In genomic region chr9:76717611-76718010, GRCh38 we compare ENCODE assay signal across 14 cellular contexts. TPM values are rescaled to one million over a fixed set of nuclear protein-coding genes. Genes with fewer than 3 reads are reported as not detected.
A peak's percentile ranks its signal among the peaks of the same experiment; 100 is the strongest.
DNase-seq lines count a peak whose midpoint lies in the region; ATAC-seq lines count a peak whose summit lies in the region.
"Had no signal": no experiment of that assay in that cellular context is flagged by ENCODE, and none has a peak within 500 bp of the region (broad histone marks: within the 10 kb centered on the region; RNA-seq: fewer than 3 reads in every experiment).

No MANE protein-coding gene starts in this region.

- DNase-seq in ELR (ENCODE audit: low read depth) (peak; percentile 28), NCI-H748 treated with DMSO at 0.1 percent for 48 hours (lab: John Stamatoyannopoulos, UW) (peak; percentile 61), globus pallidus (ENCODE audit: low spot score) (peak; percentile 40), stromal cell of bone marrow (ENCODE audit: low read depth) (peak; percentile 65), NCI-H1694 (lab: John Stamatoyannopoulos, UW) (no peak)
- DNase-seq in stimulated activated naive CD8-positive, alpha-beta T cell treated with anti-CD3 and anti-CD28 coated beads, Interleukin-15, Interleukin-2, amounts not matched to agents 100 U/mL and 50 U/mL, for 24 hours, result no peak
- DNase-seq: activated CD4-positive, alpha-beta memory T cell treated with anti-CD3 and anti-CD28 coated beads for 36 hours; activated naive CD4-positive, alpha-beta T cell treated with anti-CD3 and anti-CD28 coated beads, Interleukin-2, amount 50 U/mL, for 16 hours; left ventricle myocardium superior; stimulated activated CD4-positive, alpha-beta T cell treated with anti-CD3 and anti-CD28 coated beads, Interleukin-4, amount 100 ng/mL, for 24 hours; stimulated activated naive CD8-positive, alpha-beta T cell treated with anti-CD3 and anti-CD28 coated beads, Interleukin-15, amount 100 ng/mL, for 72 hours; T-cell had no signal

- no peak for ATAC-seq in stimulated activated naive CD8-positive, alpha-beta T cell treated with anti-CD3 and anti-CD28 coated beads, Interleukin-15, Interleukin-2, amounts not matched to agents 100 U/mL and 50 U/mL, for 24 hours
- ATAC-seq in esophagus mucosa (no peak), GM18909 (IDR thresholded peaks at IDR 0.05; ENCODE audit: poor library complexity, unreplicated experiment) (no peak)
- ATAC-seq: left ventricle myocardium superior; stimulated activated naive CD8-positive, alpha-beta T cell treated with anti-CD3 and anti-CD28 coated beads, Interleukin-15, amount 100 ng/mL, for 72 hours; T-cell had no signal

RNA-seq across cellular contexts. Expression of gene PCA3, which starts 46.6 kb away (rescaled TPM):
- total RNA-seq in esophagus mucosa, result not detected
- total RNA-seq: activated CD4-positive, alpha-beta memory T cell treated with anti-CD3 and anti-CD28 coated beads for 36 hours; left ventricle myocardium superior; T-cell had no signal

Comparison
In these comparisons a context has a peak if more than half of its experiments do, and no peak if none do; other contexts are left out.
1. DNase-seq: peak in ELR (single experiment), NCI-H748 treated with DMSO at 0.1 percent for 48 hours (single experiment), globus pallidus (single experiment) and stromal cell of bone marrow (single experiment); none in stimulated activated naive CD8-positive, alpha-beta T cell treated with anti-CD3 and anti-CD28 coated beads, Interleukin-15, Interleukin-2, amounts not matched to agents 100 U/mL and 50 U/mL, for 24 hours (single experiment) and NCI-H1694 (single experiment).